In the genomic region with DNA sequence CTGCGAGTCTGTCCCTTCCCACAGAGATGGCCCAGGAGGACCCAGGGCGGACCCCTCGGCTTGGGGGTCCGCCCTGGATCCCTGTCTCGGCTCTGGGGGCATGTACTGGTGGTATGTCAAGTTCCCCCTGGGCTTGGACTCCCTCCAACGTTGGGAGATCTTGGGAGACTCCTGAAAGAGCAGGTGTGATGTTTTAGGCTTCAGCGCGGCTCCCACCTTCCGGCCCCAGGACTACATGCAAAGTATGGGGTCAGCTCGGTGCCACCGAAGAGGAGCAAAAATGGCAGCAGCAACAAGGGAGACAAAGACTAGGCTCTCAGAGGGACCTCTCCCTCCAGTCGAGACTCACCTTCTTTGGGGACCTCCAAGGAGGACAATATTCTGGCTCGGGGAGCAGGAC, we compare ENCODE assay signal across 8 cellular contexts. TPM values are rescaled to one million over a fixed set of nuclear protein-coding genes. Genes with fewer than 3 reads are reported as not detected.
A peak's percentile ranks its signal among the peaks of the same experiment; 100 is the strongest.
DNase-seq lines count a peak whose midpoint lies in the region; TF ChIP-seq lines count a peak whose summit lies in the region.
"Had no signal": no experiment of that assay in that cellular context is flagged by ENCODE, and none has a peak within 500 bp of the region (broad histone marks: within the 10 kb centered on the region; RNA-seq: fewer than 3 reads in every experiment).

No MANE protein-coding gene starts in this region.

- H3K4me3 Mint-ChIP-seq in activated CD4-positive, alpha-beta T cell treated with anti-CD3 and anti-CD28 coated beads, Interleukin-2, amount 10 ng/mL, durations not matched to agents 7 days and 5 days = peak overlapping the region; percentile 75

- TF ChIP-seq CTCF in esophagus muscularis mucosa (IDR thresholded peaks at IDR 0.05) = no peak

- POLR2A ChIA-PET in activated CD4-positive, alpha-beta T cell treated with anti-CD3 and anti-CD28 coated beads, Interleukin-2, amount 10 ng/mL, durations not matched to agents 7 days and 5 days (lab: Charles Lee) = no interaction called here

- no peaks in the 10 kb centered on the region for H3K27me3 Mint-ChIP-seq in activated CD4-positive, alpha-beta T cell treated with anti-CD3 and anti-CD28 coated beads, Interleukin-2, amount 10 ng/mL, durations not matched to agents 7 days and 5 days

- H3K36me3 Mint-ChIP-seq in activated CD4-positive, alpha-beta T cell treated with anti-CD3 and anti-CD28 coated beads, Interleukin-2, amount 10 ng/mL, durations not matched to agents 7 days and 5 days (ENCODE audit: low read depth) = peaks cover 3% of the 10 kb centered on the region

- peaks cover 0 to 3% (median 0%) of the 10 kb centered on the region in 4 donors for H3K36me3 ChIP-seq in esophagus muscularis mucosa

- peak overlapping the region; percentile 88 to 90 (median 88) for H3K27ac ChIP-seq in esophagus muscularis mucosa (replicated peaks in 1 of 4)
- H3K27ac ChIP-seq in substantia nigra (ENCODE audit: low read depth, low read length, poor library complexity, severe bottlenecking) = peak overlapping the region; percentile 10

- H3K4me1 Mint-ChIP-seq in activated CD4-positive, alpha-beta T cell treated with anti-CD3 and anti-CD28 coated beads, Interleukin-2, amount 10 ng/mL, durations not matched to agents 7 days and 5 days = peaks cover 29% of the 10 kb centered on the region

- CTCF ChIA-PET in activated CD4-positive, alpha-beta T cell treated with anti-CD3 and anti-CD28 coated beads, Interleukin-2, amount 10 ng/mL, durations not matched to agents 7 days and 5 days (lab: Charles Lee) = interaction anchor here (1.6 kb wide), 1 partner anchor 278 kb away, joined by 6 read pairs; the partner anchor contains the start of genes GYS1 and RUVBL2

- H3K9me3 Mint-ChIP-seq in activated CD4-positive, alpha-beta T cell treated with anti-CD3 and anti-CD28 coated beads, Interleukin-2, amount 10 ng/mL, durations not matched to agents 7 days and 5 days = no peaks in the 10 kb centered on the region

- peak overlapping the region; percentile 63 to 68 (median 65) for H3K4me3 ChIP-seq in esophagus muscularis mucosa

- no peaks in the 10 kb centered on the region for H3K27me3 ChIP-seq in esophagus muscularis mucosa

- peak overlapping the region; percentile 92 for H3K27ac Mint-ChIP-seq in activated CD4-positive, alpha-beta T cell treated with anti-CD3 and anti-CD28 coated beads, Interleukin-2, amount 10 ng/mL, durations not matched to agents 7 days and 5 days

- WGBS in esophagus muscularis mucosa = 65% methylated on average over 7 of the region's 13 CpGs

- DNase-seq in activated CD4-positive, alpha-beta T cell treated with anti-CD3 and anti-CD28 coated beads, Interleukin-2, amount 10 ng/mL, durations not matched to agents 7 days and 5 days = no peak
- DNase-seq in activated CD4-positive, alpha-beta T cell treated with anti-CD3 and anti-CD28 coated beads, Interleukin-2, amount 50 U/mL, for 1 hour = no peak
- DNase-seq in esophagus muscularis mucosa (ENCODE audit: extremely low spot score) (no peak), substantia nigra (lab: John Stamatoyannopoulos, UW) (peak in 4 of 49 donors; percentile 7 to 51 (median 20)), HK-2 (ENCODE audit: unreplicated experiment) (no peak), foreskin melanocyte (no peak)
- DNase-seq: midbrain had no signal

- TF ChIP-seq EP300 in esophagus muscularis mucosa (IDR thresholded peaks at IDR 0.05) = no peak

- peaks cover 57 to 69% (median 66%) of the 10 kb centered on the region in 4 donors for H3K4me1 ChIP-seq in esophagus muscularis mucosa

- TF ChIP-seq POLR2A in esophagus muscularis mucosa (IDR thresholded peaks at IDR 0.05; ENCODE audit: low read depth) = no peak

- H3K9me3 ChIP-seq in esophagus muscularis mucosa = peaks cover 0 to 4% (median 2%) of the 10 kb centered on the region in 4 donors

- intact Hi-C loops in esophagus muscularis mucosa (cut with DNase I) = no loop called here

RNA-seq across cellular contexts. Expression of gene MAMSTR, which starts 4.2 kb away (rescaled TPM):
- 1 to 10 TPM; 1.1 to 1.5 TPM for total RNA-seq in activated CD4-positive, alpha-beta T cell treated with anti-CD3 and anti-CD28 coated beads, Interleukin-2, amount 10 ng/mL, durations not matched to agents 7 days and 5 days
- 1 to 10 TPM in 3 of 4 donors, under 1 TPM in 1; 0.99 to 2.9 (median 1.8) TPM for total RNA-seq in esophagus muscularis mucosa

RNA-seq across cellular contexts. Expression of gene FUT2, which starts 19.5 kb away (rescaled TPM):
- total RNA-seq in activated CD4-positive, alpha-beta T cell treated with anti-CD3 and anti-CD28 coated beads, Interleukin-2, amount 10 ng/mL, durations not matched to agents 7 days and 5 days = not detected
- not detected for total RNA-seq in esophagus muscularis mucosa
- total RNA-seq: activated CD8-positive, alpha-beta memory T cell treated with anti-CD3 and anti-CD28 coated beads for 36 hours had no signal

RNA-seq across cellular contexts. Expression of gene RASIP1, which starts 25.1 kb away (rescaled TPM):
- total RNA-seq in activated CD4-positive, alpha-beta T cell treated with anti-CD3 and anti-CD28 coated beads, Interleukin-2, amount 10 ng/mL, durations not matched to agents 7 days and 5 days = under 1 TPM; 0.31 to 0.50 TPM
- 10 to 100 TPM; 15.0 to 27.7 (median 22.8) TPM for total RNA-seq in esophagus muscularis mucosa

RNA-seq across cellular contexts. Expression of gene IZUMO1, which starts 31.4 kb away (rescaled TPM):
- total RNA-seq in activated CD4-positive, alpha-beta T cell treated with anti-CD3 and anti-CD28 coated beads, Interleukin-2, amount 10 ng/mL, durations not matched to agents 7 days and 5 days = under 1 TPM in 1 of 2 experiments, not detected in 1; 0.10 TPM
- not detected for total RNA-seq in esophagus muscularis mucosa
- total RNA-seq: activated CD8-positive, alpha-beta memory T cell treated with anti-CD3 and anti-CD28 coated beads for 36 hours had no signal

RNA-seq across cellular contexts. Expression of gene FUT1, which starts 37.2 kb away (rescaled TPM):
- under 1 TPM; 0.10 to 0.23 TPM for total RNA-seq in activated CD4-positive, alpha-beta T cell treated with anti-CD3 and anti-CD28 coated beads, Interleukin-2, amount 10 ng/mL, durations not matched to agents 7 days and 5 days
- total RNA-seq in esophagus muscularis mucosa = 1 to 10 TPM in 3 of 4 donors, under 1 TPM in 1; 0.83 to 2.5 (median 2.1) TPM

Comparison
In these comparisons a context has a peak if more than half of its experiments do, and no peak if none do; other contexts are left out.
1. RNA of gene RASIP1, which starts 25.1 kb away (total RNA-seq): 15.0 to 27.7 TPM in esophagus muscularis mucosa; 0.31 to 0.50 TPM in activated CD4-positive, alpha-beta T cell treated with anti-CD3 and anti-CD28 coated beads, Interleukin-2, amount 10 ng/mL, durations not matched to agents 7 days and 5 days; every median in the first group is over 10 times any median in the second.